In the genomic region with DNA sequence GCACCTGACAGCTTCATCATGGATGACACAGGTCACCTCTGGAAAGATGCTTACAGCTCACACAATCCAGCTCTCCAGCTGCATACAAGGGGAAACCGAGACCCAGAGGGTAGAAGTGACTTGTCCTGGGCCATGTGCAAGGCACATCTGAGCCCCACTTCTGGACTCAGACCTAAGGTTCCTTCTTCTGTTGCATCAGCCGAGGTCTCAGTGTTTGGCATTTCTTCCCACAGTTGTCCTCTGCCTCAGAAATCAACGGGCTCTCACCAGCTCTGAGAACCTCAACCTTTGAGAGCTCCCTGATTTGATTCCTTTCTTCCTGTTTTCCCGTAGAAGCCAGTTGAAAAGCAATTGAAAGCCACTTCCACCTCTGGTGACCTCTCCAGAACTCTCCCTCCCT, we compare ENCODE assay signal across 2 cellular contexts.
TF ChIP-seq lines count a peak whose summit lies in the region.

No MANE protein-coding gene starts in this region.

TF ChIP-seq in GM23338, 12 proteins besides CTCF, POLR2A, EP300 and RAD21 (continued from another document):
- TF ChIP-seq REST (IDR thresholded peaks at IDR 0.05; ENCODE audit: unreplicated experiment) (no peak), ZNF331 (CRISPR knock-in tag; IDR thresholded peaks at IDR 0.05; ENCODE audit: low read depth) (no peak), POLR2AphosphoS5 (IDR thresholded peaks at IDR 0.05; ENCODE audit: low read depth) (no peak), CREB1 (CRISPR knock-in tag; IDR thresholded peaks at IDR 0.05; ENCODE audit: low read depth) (no peak), ZNF462 (CRISPR knock-in tag; IDR thresholded peaks at IDR 0.05) (no peak), STAT1 (IDR thresholded peaks at IDR 0.05; ENCODE audit: unreplicated experiment) (no peak)

TF ChIP-seq in IMR-90, 13 proteins besides CTCF, POLR2A, EP300 and RAD21 (continued from another document):
- TF ChIP-seq CEBPB (IDR thresholded peaks at IDR 0.05; ENCODE audit: low read depth, low read length) (no peak), RCOR1 (IDR thresholded peaks at IDR 0.05; ENCODE audit: insufficient replicate concordance, low read length) (no peak), SMC3 (IDR thresholded peaks at IDR 0.05; ENCODE audit: low read depth, low read length) (no peak), RFX5 (IDR thresholded peaks at IDR 0.05; ENCODE audit: low read depth, low read length) (no peak), MXI1 (IDR thresholded peaks at IDR 0.05; ENCODE audit: borderline replicate concordance, low read depth, low read length) (no peak), FOS (IDR thresholded peaks at IDR 0.05; ENCODE audit: low read depth, low read length) (no peak), NFE2L2 (IDR thresholded peaks at IDR 0.05; ENCODE audit: low read depth, low read length) (no peak), CHD1 (IDR thresholded peaks at IDR 0.05; ENCODE audit: low read depth, low read length) (no peak)
TF ChIP-seq in IMR-90: peak in this region for 0.
